In the genomic region with DNA sequence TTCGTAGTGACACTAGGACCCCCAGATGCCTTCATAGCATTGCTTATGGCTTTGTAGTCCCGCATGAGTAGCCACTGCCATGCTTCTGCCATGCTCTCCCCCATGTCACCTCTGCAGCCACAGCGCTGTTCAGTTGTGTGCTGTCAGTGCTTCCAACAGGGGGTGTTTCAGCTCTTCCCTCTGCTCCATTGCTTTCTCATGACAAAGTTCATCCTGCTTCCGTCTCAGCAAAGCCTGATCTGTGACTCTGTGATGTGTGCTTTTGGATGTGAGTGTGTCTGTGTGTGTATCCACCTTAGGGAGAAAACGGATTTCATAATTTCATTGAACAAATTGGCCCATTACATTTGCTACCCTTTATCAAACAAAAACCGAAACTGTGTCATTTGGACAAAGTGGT, we compare ENCODE assay signal across 1 cellular context.
TF ChIP-seq lines count a peak whose summit lies in the region.

No MANE protein-coding gene starts in this region.

TF ChIP-seq in HepG2, 621 proteins besides CTCF, POLR2A, EP300 and RAD21 (continued from another document and continues in another):
- TF ChIP-seq ZHX2 (IDR thresholded peaks at IDR 0.05; ENCODE audit: low read depth) (no peak), ZHX2 (CRISPR knock-in tag; IDR thresholded peaks at IDR 0.05; ENCODE audit: borderline replicate concordance) (no peak), NKX3-1 (CRISPR knock-in tag; IDR thresholded peaks at IDR 0.05) (no peak), FOXM1 (CRISPR knock-in tag; IDR thresholded peaks at IDR 0.05) (no peak), AHR (CRISPR knock-in tag; IDR thresholded peaks at IDR 0.05) (no peak), KAT7 (CRISPR knock-in tag; IDR thresholded peaks at IDR 0.05; ENCODE audit: borderline replicate concordance) (no peak), ZNF691 (CRISPR knock-in tag; IDR thresholded peaks at IDR 0.05; ENCODE audit: borderline replicate concordance, low read depth) (no peak), STAG1 (CRISPR knock-in tag; IDR thresholded peaks at IDR 0.05) (peak; percentile 56), SAFB2 (CRISPR knock-in tag; IDR thresholded peaks at IDR 0.05; ENCODE audit: borderline replicate concordance, low read depth) (no peak), DNMT3B (CRISPR knock-in tag; conservative IDR thresholded peaks at IDR 0.05) (no peak), SMC3 (IDR thresholded peaks at IDR 0.05; ENCODE audit: low read length) (peak; percentile 50; the same call in 1 of the 2 replicates), SIX4 (CRISPR knock-in tag; IDR thresholded peaks at IDR 0.05) (no peak), ATF7 (IDR thresholded peaks at IDR 0.05) (no peak), ATF7 (CRISPR knock-in tag; IDR thresholded peaks at IDR 0.05) (no peak), MATR3 (CRISPR knock-in tag; IDR thresholded peaks at IDR 0.05) (no peak), MED1 (CRISPR knock-in tag; IDR thresholded peaks at IDR 0.05) (no peak), JUN (CRISPR knock-in tag; IDR thresholded peaks at IDR 0.05) (no peak), IRF1 (CRISPR knock-in tag; IDR thresholded peaks at IDR 0.05; ENCODE audit: low read depth) (no peak), LCORL (IDR thresholded peaks at IDR 0.05) (no peak), LCORL (CRISPR knock-in tag; IDR thresholded peaks at IDR 0.05) (no peak), AGO2 (optimal IDR thresholded peaks at IDR 0.05; ENCODE audit: low read depth, low read length) (no peak), KAT8 (CRISPR knock-in tag; IDR thresholded peaks at IDR 0.05) (no peak), ZBTB1 (CRISPR knock-in tag; IDR thresholded peaks at IDR 0.05; ENCODE audit: borderline replicate concordance) (no peak), ZFP37 (CRISPR knock-in tag; IDR thresholded peaks at IDR 0.05; ENCODE audit: borderline replicate concordance) (no peak), ZNF382 (CRISPR knock-in tag; IDR thresholded peaks at IDR 0.05; ENCODE audit: borderline replicate concordance) (no peak), CHD4 (IDR thresholded peaks at IDR 0.05; ENCODE audit: borderline replicate concordance, low read length) (no peak), TEAD2 (CRISPR knock-in tag; IDR thresholded peaks at IDR 0.05) (no peak), CREM (IDR thresholded peaks at IDR 0.05) (0 out of 2 replicates have a peak, but pooled peaks have one; percentile 12), CREM (CRISPR knock-in tag; IDR thresholded peaks at IDR 0.05) (no peak), ZBTB38 (CRISPR knock-in tag; IDR thresholded peaks at IDR 0.05) (peak; percentile 22; the same call in 1 of the 2 replicates), GTF3A (CRISPR knock-in tag; conservative IDR thresholded peaks at IDR 0.05) (no peak), HDAC1 (CRISPR knock-in tag; IDR thresholded peaks at IDR 0.05) (no peak), RBAK (CRISPR knock-in tag; IDR thresholded peaks at IDR 0.05) (no peak), MEIS2 (CRISPR knock-in tag; IDR thresholded peaks at IDR 0.05) (no peak), SRSF4 (IDR thresholded peaks at IDR 0.05; ENCODE audit: low read depth, low read length, poor library complexity, severe bottlenecking) (no peak), MXI1 (IDR thresholded peaks at IDR 0.05; ENCODE audit: borderline replicate concordance, low read depth, low read length) (no peak; the same call in 2 of the 3 replicates), REXO4 (CRISPR knock-in tag; IDR thresholded peaks at IDR 0.05; ENCODE audit: borderline replicate concordance) (no peak), RORA (CRISPR knock-in tag; IDR thresholded peaks at IDR 0.05) (no peak), FOXC1 (CRISPR knock-in tag; IDR thresholded peaks at IDR 0.05; ENCODE audit: borderline replicate concordance) (no peak), ZNF589 (CRISPR knock-in tag; conservative IDR thresholded peaks at IDR 0.05) (no peak), GLMP (CRISPR knock-in tag; IDR thresholded peaks at IDR 0.05; ENCODE audit: borderline replicate concordance) (no peak), ZNF136 (CRISPR knock-in tag; IDR thresholded peaks at IDR 0.05; ENCODE audit: low read depth) (no peak), FOXK2 (IDR thresholded peaks at IDR 0.05) (no peak), PTBP1 (IDR thresholded peaks at IDR 0.05; ENCODE audit: low read depth, low read length, poor library complexity, severe bottlenecking) (no peak), ARNT (IDR thresholded peaks at IDR 0.05) (no peak), ZNF605 (CRISPR knock-in tag; IDR thresholded peaks at IDR 0.05) (no peak), HNF4A (CRISPR knock-in tag; IDR thresholded peaks at IDR 0.05) (peak; percentile 16; the same call in 1 of the 2 replicates), MXD3 (CRISPR knock-in tag; IDR thresholded peaks at IDR 0.05) (no peak), RXRA (CRISPR knock-in tag; IDR thresholded peaks at IDR 0.05) (no peak), RBM22 (optimal IDR thresholded peaks at IDR 0.05; ENCODE audit: low read length) (no peak)
- TF ChIP-seq, protein P1, sequence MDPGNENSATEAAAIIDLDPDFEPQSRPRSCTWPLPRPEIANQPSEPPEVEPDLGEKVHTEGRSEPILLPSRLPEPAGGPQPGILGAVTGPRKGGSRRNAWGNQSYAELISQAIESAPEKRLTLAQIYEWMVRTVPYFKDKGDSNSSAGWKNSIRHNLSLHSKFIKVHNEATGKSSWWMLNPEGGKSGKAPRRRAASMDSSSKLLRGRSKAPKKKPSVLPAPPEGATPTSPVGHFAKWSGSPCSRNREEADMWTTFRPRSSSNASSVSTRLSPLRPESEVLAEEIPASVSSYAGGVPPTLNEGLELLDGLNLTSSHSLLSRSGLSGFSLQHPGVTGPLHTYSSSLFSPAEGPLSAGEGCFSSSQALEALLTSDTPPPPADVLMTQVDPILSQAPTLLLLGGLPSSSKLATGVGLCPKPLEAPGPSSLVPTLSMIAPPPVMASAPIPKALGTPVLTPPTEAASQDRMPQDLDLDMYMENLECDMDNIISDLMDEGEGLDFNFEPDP (CRISPR knock-in tag; conservative IDR thresholded peaks at IDR 0.05) = no peak
- TF ChIP-seq, protein P2, sequence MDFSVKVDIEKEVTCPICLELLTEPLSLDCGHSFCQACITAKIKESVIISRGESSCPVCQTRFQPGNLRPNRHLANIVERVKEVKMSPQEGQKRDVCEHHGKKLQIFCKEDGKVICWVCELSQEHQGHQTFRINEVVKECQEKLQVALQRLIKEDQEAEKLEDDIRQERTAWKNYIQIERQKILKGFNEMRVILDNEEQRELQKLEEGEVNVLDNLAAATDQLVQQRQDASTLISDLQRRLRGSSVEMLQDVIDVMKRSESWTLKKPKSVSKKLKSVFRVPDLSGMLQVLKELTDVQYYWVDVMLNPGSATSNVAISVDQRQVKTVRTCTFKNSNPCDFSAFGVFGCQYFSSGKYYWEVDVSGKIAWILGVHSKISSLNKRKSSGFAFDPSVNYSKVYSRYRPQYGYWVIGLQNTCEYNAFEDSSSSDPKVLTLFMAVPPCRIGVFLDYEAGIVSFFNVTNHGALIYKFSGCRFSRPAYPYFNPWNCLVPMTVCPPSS (IDR thresholded peaks at IDR 0.05) = no peak
- TF ChIP-seq, protein P3, sequence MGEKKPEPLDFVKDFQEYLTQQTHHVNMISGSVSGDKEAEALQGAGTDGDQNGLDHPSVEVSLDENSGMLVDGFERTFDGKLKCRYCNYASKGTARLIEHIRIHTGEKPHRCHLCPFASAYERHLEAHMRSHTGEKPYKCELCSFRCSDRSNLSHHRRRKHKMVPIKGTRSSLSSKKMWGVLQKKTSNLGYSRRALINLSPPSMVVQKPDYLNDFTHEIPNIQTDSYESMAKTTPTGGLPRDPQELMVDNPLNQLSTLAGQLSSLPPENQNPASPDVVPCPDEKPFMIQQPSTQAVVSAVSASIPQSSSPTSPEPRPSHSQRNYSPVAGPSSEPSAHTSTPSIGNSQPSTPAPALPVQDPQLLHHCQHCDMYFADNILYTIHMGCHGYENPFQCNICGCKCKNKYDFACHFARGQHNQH (CRISPR knock-in tag; IDR thresholded peaks at IDR 0.05) = no peak
- TF ChIP-seq, protein P4, sequence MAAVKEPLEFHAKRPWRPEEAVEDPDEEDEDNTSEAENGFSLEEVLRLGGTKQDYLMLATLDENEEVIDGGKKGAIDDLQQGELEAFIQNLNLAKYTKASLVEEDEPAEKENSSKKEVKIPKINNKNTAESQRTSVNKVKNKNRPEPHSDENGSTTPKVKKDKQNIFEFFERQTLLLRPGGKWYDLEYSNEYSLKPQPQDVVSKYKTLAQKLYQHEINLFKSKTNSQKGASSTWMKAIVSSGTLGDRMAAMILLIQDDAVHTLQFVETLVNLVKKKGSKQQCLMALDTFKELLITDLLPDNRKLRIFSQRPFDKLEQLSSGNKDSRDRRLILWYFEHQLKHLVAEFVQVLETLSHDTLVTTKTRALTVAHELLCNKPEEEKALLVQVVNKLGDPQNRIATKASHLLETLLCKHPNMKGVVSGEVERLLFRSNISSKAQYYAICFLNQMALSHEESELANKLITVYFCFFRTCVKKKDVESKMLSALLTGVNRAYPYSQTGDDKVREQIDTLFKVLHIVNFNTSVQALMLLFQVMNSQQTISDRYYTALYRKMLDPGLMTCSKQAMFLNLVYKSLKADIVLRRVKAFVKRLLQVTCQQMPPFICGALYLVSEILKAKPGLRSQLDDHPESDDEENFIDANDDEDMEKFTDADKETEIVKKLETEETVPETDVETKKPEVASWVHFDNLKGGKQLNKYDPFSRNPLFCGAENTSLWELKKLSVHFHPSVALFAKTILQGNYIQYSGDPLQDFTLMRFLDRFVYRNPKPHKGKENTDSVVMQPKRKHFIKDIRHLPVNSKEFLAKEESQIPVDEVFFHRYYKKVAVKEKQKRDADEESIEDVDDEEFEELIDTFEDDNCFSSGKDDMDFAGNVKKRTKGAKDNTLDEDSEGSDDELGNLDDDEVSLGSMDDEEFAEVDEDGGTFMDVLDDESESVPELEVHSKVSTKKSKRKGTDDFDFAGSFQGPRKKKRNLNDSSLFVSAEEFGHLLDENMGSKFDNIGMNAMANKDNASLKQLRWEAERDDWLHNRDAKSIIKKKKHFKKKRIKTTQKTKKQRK (IDR thresholded peaks at IDR 0.05; ENCODE audit: low read length) = no peak
